22 cellular contexts compared by ENCODE assay signal in genomic region chr3:25442486-25442885, GRCh38. TPM values are rescaled to one million over a fixed set of nuclear protein-coding genes. Genes with fewer than 3 reads are reported as not detected.
"Had no signal": no experiment of that assay in that cellular context is flagged by ENCODE, and none has a peak within 500 bp of the region (broad histone marks: within the 10 kb centered on the region; RNA-seq: fewer than 3 reads in every experiment).

No MANE protein-coding gene starts in this region.

- H3K36me3 ChIP-seq: colonic mucosa, esophagus muscularis mucosa, left lung, WERI-Rb-1 had no signal

- H3K9me3 ChIP-seq: colonic mucosa, esophagus muscularis mucosa, left lung, psoas muscle had no signal

- H3K4me3 ChIP-seq: colonic mucosa, dorsolateral prefrontal cortex, esophagus muscularis mucosa, left lung, lung, psoas muscle had no signal

- H3K27me3 ChIP-seq: colonic mucosa, dorsolateral prefrontal cortex, esophagus muscularis mucosa, left lung had no signal

- H3K27ac ChIP-seq: colonic mucosa, dorsolateral prefrontal cortex, left lung, psoas muscle, WERI-Rb-1 had no signal

- DNase-seq: activated CD4-positive, alpha-beta T cell treated with anti-CD3 and anti-CD28 coated beads, Interleukin-2, amount 50 U/mL, for 4 hours; activated CD8-positive, alpha-beta memory T cell treated with anti-CD3 and anti-CD28 coated beads for 24 hours; activated CD8-positive, alpha-beta memory T cell treated with anti-CD3 and anti-CD28 coated beads, Interleukin-2, amount 50 U/mL, for 4 hours; activated naive CD4-positive, alpha-beta T cell treated with anti-CD3 and anti-CD28 coated beads, Interleukin-2, amount 10 ng/mL, durations not matched to agents 7 days and 5 days; activated T-cell treated with anti-CD3 and anti-CD28 coated beads, Interleukin-2, amount 50 U/mL, for 24 hours; amygdala; colonic mucosa; dorsolateral prefrontal cortex; effector memory CD8-positive, alpha-beta T cell; glutamatergic neuron; hippocampal formation; kidney glomerular epithelial cell; left lung; naive thymus-derived CD8-positive, alpha-beta T cell; psoas muscle; right cardiac atrium; stimulated activated CD4-positive, alpha-beta T cell treated with anti-CD3 and anti-CD28 coated beads, Interleukin-4, amount 100 ng/mL, for 24 hours; stimulated activated naive CD4-positive, alpha-beta T cell treated with Interleukin-2 at 50 U/mL for 16 hours; WERI-Rb-1 had no signal

- H3K4me1 ChIP-seq: colonic mucosa, left lung, psoas muscle had no signal

RNA-seq across cellular contexts. Expression of gene RARB, which starts 14.4 kb away (rescaled TPM):
- total RNA-seq: activated T-helper 2 cell treated with anti-CD3 and anti-CD28 coated beads, Interferon-gamma antibody, Interleukin-2, Interleukin-4, amounts not matched to agents 10 μg/mL and 5 μg/mL and 100 μg/mL, durations not matched to agents 14 hours and 24 hours and 36 hours; naive thymus-derived CD8-positive, alpha-beta T cell had no signal
